ENCODE assay signal across 15 cellular contexts in genomic region chr6:56660374-56660730, GRCh38. TPM values are rescaled to one million over a fixed set of nuclear protein-coding genes. Genes with fewer than 3 reads are reported as not detected.
DNase-seq lines count a peak whose midpoint lies in the region; ATAC-seq, FAIRE-seq and TF ChIP-seq lines count a peak whose summit lies in the region.
"Had no signal": no experiment of that assay in that cellular context is flagged by ENCODE, and none has a peak within 500 bp of the region (broad histone marks: within the 10 kb centered on the region; RNA-seq: fewer than 3 reads in every experiment).

No MANE protein-coding gene starts in this region.

- H3K27ac ChIP-seq in mammary epithelial cell (ENCODE audit: insufficient read depth, low read depth, low read length) (peak overlapping the region; percentile 90), skin epidermis (peak overlapping the region in 11 of 21 experiments; percentile 11 to 83 (median 73)), OCI-LY7 (ENCODE audit: low read depth, low read length, poor library complexity, severe bottlenecking) (no peak overlapping the region), kidney (ENCODE audit: low read depth in 2 of 2, low read length in 2 of 2) (no peak overlapping the region)
- H3K27ac ChIP-seq: colonic mucosa had no signal

- peak; percentile 92 for DNase-seq in mammary epithelial cell
- DNase-seq in OCI-LY7 (ENCODE audit: low spot score): no peak
- DNase-seq in stimulated activated CD4-positive, alpha-beta T cell treated with anti-CD3 and anti-CD28 coated beads, Interleukin-12 subunit alpha, Interleukin-12 subunit beta, amount 100 ng/mL, for 4 hours: no peak
- DNase-seq in RCC 7860 (ENCODE audit: low spot score): no peak
- no peak for DNase-seq in kidney
- DNase-seq: activated CD8-positive, alpha-beta memory T cell treated with anti-CD3 and anti-CD28 coated beads, Interleukin-2, amount 50 U/mL, for 4 hours; activated naive CD8-positive, alpha-beta T cell treated with anti-CD3 and anti-CD28 coated beads, Interleukin-2, amount 50 U/mL, for 24 hours; colonic mucosa; NCI-H1694; stimulated activated naive CD8-positive, alpha-beta T cell treated with anti-CD3 and anti-CD28 coated beads, Interleukin-15, amount 100 ng/mL, for 72 hours had no signal

- no TSS peak for BruUV-seq in mammary epithelial cell (replicated peaks; lab: Mats Ljungman, UMichigan)
- no TSS peak for BruUV-seq in OCI-LY7 (replicated peaks; lab: Mats Ljungman, UMichigan)

- H3K4me2 ChIP-seq in mammary epithelial cell (ENCODE audit: insufficient read depth, low read depth, low read length) (peak overlapping the region; percentile 69), OCI-LY7 (ENCODE audit: low read length) (no peak overlapping the region)

- in situ Hi-C loops in mammary epithelial cell (cut with MboI; ENCODE audit: low sequenced_read_pairs in 2 of 2): no loop called here

- H3K36me3 ChIP-seq in mammary epithelial cell (ENCODE audit: insufficient read depth, low read length) (no peaks in the 10 kb centered on the region), OCI-LY7 (ENCODE audit: insufficient read depth, low read length) (no peaks in the 10 kb centered on the region), kidney (ENCODE audit: control insufficient read depth in 1 of 2, insufficient read depth in 2 of 2, low read length in 2 of 2) (no peaks in the 10 kb centered on the region)
- H3K36me3 ChIP-seq: colonic mucosa, right atrium auricular region had no signal

- TF ChIP-seq CTCF in mammary epithelial cell (conservative IDR thresholded peaks at IDR 0.05 in 1 of 2, IDR thresholded peaks at IDR 0.05 in 1 of 2; ENCODE audit: extremely low read depth in 1 of 2, insufficient read depth in 1 of 2, low read depth in 1 of 2, low read length in 2 of 2) (no peak), OCI-LY7 (conservative IDR thresholded peaks at IDR 0.05; ENCODE audit: low read length) (no peak), kidney (IDR thresholded peaks at IDR 0.05; ENCODE audit: borderline replicate concordance, extremely low read depth, insufficient read depth) (no peak)

- H3K9me3 ChIP-seq in mammary epithelial cell (replicated peaks; ENCODE audit: insufficient read depth, low read length) (no peaks in the 10 kb centered on the region), OCI-LY7 (ENCODE audit: low read length) (no peaks in the 10 kb centered on the region), kidney (ENCODE audit: control insufficient read depth in 1 of 2, low read length in 2 of 2) (no peaks in the 10 kb centered on the region)
- H3K9me3 ChIP-seq: colonic mucosa, right atrium auricular region had no signal

- no peaks in the 10 kb centered on the region for H3K27me3 ChIP-seq in mammary epithelial cell (ENCODE audit: insufficient read depth, low read length)
- H3K27me3 ChIP-seq: colonic mucosa, right atrium auricular region had no signal

- peak overlapping the region in 1 of 3 experiments; percentile 4 for H3K4me3 ChIP-seq in mammary epithelial cell (replicated peaks in 1 of 3; ENCODE audit: insufficient read depth in 1 of 3, low read depth in 2 of 3, low read length in 3 of 3)
- no peak overlapping the region for H3K4me3 ChIP-seq in skin epidermis
- H3K4me3 ChIP-seq in OCI-LY7 (ENCODE audit: low read depth, low read length, poor library complexity, severe bottlenecking): no peak overlapping the region
- no peak overlapping the region for H3K4me3 ChIP-seq in kidney (ENCODE audit: low read length in 2 of 2)
- H3K4me3 ChIP-seq: colonic mucosa, right atrium auricular region had no signal

- intact Hi-C loops in mammary epithelial cell (cut with micrococcal nuclease): loop anchor here (1.0 kb wide), 1 partner anchor 18 kb away; the partner anchor contains the start of gene DST
- intact Hi-C loops in OCI-LY7 (cut with micrococcal nuclease; ENCODE audit: unreplicated experiment): no loop called here
- intact Hi-C loops in kidney (cut with DNase I): no loop called here

- dilution Hi-C loops in mammary epithelial cell (cut with HindIII; ENCODE audit: low sequenced_read_pairs): no loop called here

- H3K9me2 ChIP-seq in OCI-LY7 (ENCODE audit: insufficient read depth, low read length): no peaks in the 10 kb centered on the region

- WGBS in mammary epithelial cell (ENCODE audit: low coverage, missing lambda C conversion rate): 11% methylated on average over 3 of the region's 3 CpGs

- H3K9ac ChIP-seq in mammary epithelial cell (ENCODE audit: insufficient read depth, low read length): peak overlapping the region; percentile 63
- no peak overlapping the region for H3K9ac ChIP-seq in kidney (ENCODE audit: low read length in 2 of 2)

- peak overlapping the region; percentile 30 for H2AFZ ChIP-seq in mammary epithelial cell (ENCODE audit: low read depth, low read length)
- H2AFZ ChIP-seq in OCI-LY7 (ENCODE audit: low read length): no peak overlapping the region

- no peak for FAIRE-seq in RCC 7860 (lab: Jason Lieb, UNC)
- FAIRE-seq in kidney (lab: Jason Lieb, UNC): no peak

- H4K20me1 ChIP-seq in mammary epithelial cell (ENCODE audit: insufficient read depth, low read length) (no peaks in the 10 kb centered on the region), OCI-LY7 (ENCODE audit: insufficient read depth, low read length) (no peaks in the 10 kb centered on the region)

- POLR2A ChIA-PET in OCI-LY7 (lab: Charles Lee): interaction anchor here (0.7 to 0.9 kb wide), 2 partner anchors 15 to 158 kb away, joined by 3 to 5 read pairs; no protein-coding TSS in a partner anchor

- peaks cover 22% of the 10 kb centered on the region for H3K79me2 ChIP-seq in mammary epithelial cell (ENCODE audit: insufficient read depth, low read length)
- H3K79me2 ChIP-seq in OCI-LY7 (ENCODE audit: insufficient read depth, low read depth, low read length): no peaks in the 10 kb centered on the region

- peaks cover 67% of the 10 kb centered on the region for H3K4me1 ChIP-seq in mammary epithelial cell (ENCODE audit: insufficient read depth, low read length)
- H3K4me1 ChIP-seq in OCI-LY7 (ENCODE audit: insufficient read depth, low read length, poor library complexity, severe bottlenecking): no peaks in the 10 kb centered on the region
- H3K4me1 ChIP-seq in kidney (ENCODE audit: control insufficient read depth in 1 of 2, insufficient read depth in 1 of 2, low read depth in 1 of 2, low read length in 2 of 2): peaks cover 0 to 2% of the 10 kb centered on the region in 2 donors

- peak; percentile 51 for ATAC-seq in GM19395 (IDR thresholded peaks at IDR 0.05; ENCODE audit: unreplicated experiment)
- peak; percentile 41 for ATAC-seq in HG03280 (IDR thresholded peaks at IDR 0.05; ENCODE audit: unreplicated experiment)
- ATAC-seq: activated naive CD8-positive, alpha-beta T cell treated with anti-CD3 and anti-CD28 coated beads, Interleukin-2, amount 50 U/mL, for 24 hours had no signal

- CTCF ChIA-PET in mammary epithelial cell (lab: Charles Lee; ENCODE audit: low non-redundant PET): no interaction called here
- CTCF ChIA-PET in OCI-LY7 (lab: Charles Lee; ENCODE audit: unreplicated experiment): no interaction called here

RNA-seq across cellular contexts. Expression of gene DST, which starts 17.7 kb away (rescaled TPM):
- total RNA-seq in mammary epithelial cell: 1,000 to 10,000 TPM in 1 of 2 donors, 100 to 1,000 TPM in 1; 535 to 1,158 TPM
- 120 TPM for polyA plus RNA-seq in mammary epithelial cell
- 464 TPM for polyA minus RNA-seq in mammary epithelial cell
- 5.0 and 8.4 TPM in 2 replicates for total RNA-seq in OCI-LY7 (2014; rRNA removed; shearing (Covaris generic))
- total RNA-seq in OCI-LY7 (2022): 19.4 and 19.6 TPM in 2 replicates
- total RNA-seq in kidney: 259 TPM
- polyA plus RNA-seq in kidney (ENCODE audit: insufficient read depth, low read depth, low replicate concordance): 68.2 TPM
- polyA plus RNA-seq: IgD-negative memory B cell had no signal

Comparison
In these comparisons a context has a peak if more than half of its experiments do, and no peak if none do; other contexts are left out.
1. H3K27ac ChIP-seq: peak in mammary epithelial cell (single experiment) and skin epidermis (11 of 21); none in OCI-LY7 (single experiment) and kidney (0 of 2).
2. RNA of gene DST, which starts 17.7 kb away (total RNA-seq): 535 to 1,158 TPM in mammary epithelial cell and 259 TPM in kidney (single experiment); 5.0 to 19.6 TPM in OCI-LY7; every median in the first group is over 10 times any median in the second.